Comparison of ENCODE assay signal across 11 cellular contexts in genomic region chr12:24864796-24865125, GRCh38.
DNase-seq lines count a peak whose midpoint lies in the region; ATAC-seq and TF ChIP-seq lines count a peak whose summit lies in the region.
"Had no signal": no experiment of that assay in that cellular context is flagged by ENCODE, and none has a peak within 500 bp of the region (broad histone marks: within the 10 kb centered on the region; RNA-seq: fewer than 3 reads in every experiment).

No MANE protein-coding gene starts in this region.

- ATAC-seq in GM21360 (IDR thresholded peaks at IDR 0.05; ENCODE audit: unreplicated experiment) (peak; percentile 71), GM21619 (IDR thresholded peaks at IDR 0.05; ENCODE audit: unreplicated experiment) (no peak), mucosa of descending colon (no peak)

- intact Hi-C loops in mucosa of descending colon (cut with DNase I, micrococcal nuclease), result no loop called here

- H3K4me3 ChIP-seq in ACC112 (ENCODE audit: low read depth, low read length), result no peak overlapping the region
- H3K4me3 ChIP-seq in HUES6 (ENCODE audit: low read depth, low read length), result no peak overlapping the region
- H3K4me3 ChIP-seq in mucosa of descending colon, result no peak overlapping the region
- H3K4me3 ChIP-seq: lung, SK-N-MC had no signal

- H3K27ac ChIP-seq in ACC112 (ENCODE audit: low read depth, low read length) (peak overlapping the region; percentile 40; the same call in 1 of the 2 replicates), HUES6 (ENCODE audit: low read depth, low read length) (no peak overlapping the region)
- H3K27ac ChIP-seq: SK-N-MC had no signal

- DNase-seq in glomerular visceral epithelial cell (ENCODE audit: extremely low spot score) (peak; percentile 75), DMS 273 treated with DMSO at 0.1 percent for 48 hours (lab: John Stamatoyannopoulos, UW) (no peak), mucosa of descending colon (no peak), NCI-H748 treated with DMSO at 0.1 percent for 48 hours (lab: John Stamatoyannopoulos, UW) (no peak)
- DNase-seq: small intestine had no signal

- H3K27me3 ChIP-seq in ACC112 (ENCODE audit: insufficient read depth, low read length), result no peaks in the 10 kb centered on the region
- no peaks in the 10 kb centered on the region for H3K27me3 ChIP-seq in HUES6 (ENCODE audit: control insufficient read depth, insufficient read depth, low read length)

- peaks cover 18% of the 10 kb centered on the region for H3K4me1 ChIP-seq in ACC112 (ENCODE audit: control insufficient read depth, insufficient read depth, low read length, unreplicated experiment)
- H3K4me1 ChIP-seq in HUES6 (ENCODE audit: control insufficient read depth, insufficient read depth, low read length), result peaks cover 13% of the 10 kb centered on the region
- H3K4me1 ChIP-seq in mucosa of descending colon (ENCODE audit: low read depth), result no peaks in the 10 kb centered on the region

- H3K79me2 ChIP-seq in ACC112 (ENCODE audit: control insufficient read depth, insufficient read depth, low read length, unreplicated experiment), result no peaks in the 10 kb centered on the region

- no peak for TF ChIP-seq CTCF in mucosa of descending colon (IDR thresholded peaks at IDR 0.05)

- H3K9me3 ChIP-seq in HUES6 (ENCODE audit: control insufficient read depth, insufficient read depth, low read depth, low read length), result peaks cover 19% of the 10 kb centered on the region
- no peaks in the 10 kb centered on the region for H3K9me3 ChIP-seq in mucosa of descending colon

- H3K36me3 ChIP-seq in ACC112 (ENCODE audit: insufficient read depth, low read length) (peaks cover 68% of the 10 kb centered on the region), HUES6 (ENCODE audit: control insufficient read depth, insufficient read depth, low read length) (peaks cover 66% of the 10 kb centered on the region), mucosa of descending colon (ENCODE audit: low read depth) (no peaks in the 10 kb centered on the region)

- no peak overlapping the region for H2AFZ ChIP-seq in ACC112 (ENCODE audit: low read length, unreplicated experiment)

- H3K9ac ChIP-seq in HUES6 (ENCODE audit: low read length), result peak overlapping the region; percentile 13
